Comparison of ENCODE assay signal across 8 cellular contexts in genomic region chr9:95511232-95511951, GRCh38. TPM values are rescaled to one million over a fixed set of nuclear protein-coding genes. Genes with fewer than 3 reads are reported as not detected.
DNase-seq lines count a peak whose midpoint lies in the region; ATAC-seq and TF ChIP-seq lines count a peak whose summit lies in the region.

No MANE protein-coding gene starts in this region.

- H3K4me3 ChIP-seq in GM12864 (ENCODE audit: low read depth, low read length) (peak overlapping the region; percentile 70), epithelial cell of esophagus (ENCODE audit: low read length) (peak overlapping the region; percentile 74), upper lobe of right lung (peak overlapping the region; percentile 89)

- CTCF ChIA-PET in activated CD8-positive, alpha-beta memory T cell treated with anti-CD3 and anti-CD28 coated beads, Interleukin-2, amount 10 ng/mL, durations not matched to agents 7 days and 5 days (lab: Charles Lee) = interaction anchor here (0.7 to 1.5 kb wide), 3 partner anchors 49 to 706 kb away, joined by 3 to 4 read pairs (median 3); no protein-coding TSS in a partner anchor

- H3K4me3 Mint-ChIP-seq in activated CD8-positive, alpha-beta memory T cell treated with anti-CD3 and anti-CD28 coated beads, Interleukin-2, amount 10 ng/mL, durations not matched to agents 7 days and 5 days = peak overlapping the region; percentile 79

- TF ChIP-seq CTCF in 22Rv1 (IDR thresholded peaks at IDR 0.05) (no peak), GM12864 (IDR thresholded peaks at IDR 0.05; ENCODE audit: low read depth, low read length, missing control alignments) (no peak), epithelial cell of esophagus (IDR thresholded peaks at IDR 0.05; ENCODE audit: insufficient read depth, low read depth, low read length, missing control alignments) (no peak), upper lobe of right lung (IDR thresholded peaks at IDR 0.05) (no peak)

- no peaks in the 10 kb centered on the region for H3K36me3 Mint-ChIP-seq in activated CD8-positive, alpha-beta memory T cell treated with anti-CD3 and anti-CD28 coated beads, Interleukin-2, amount 10 ng/mL, durations not matched to agents 7 days and 5 days

- H3K9me3 Mint-ChIP-seq in activated CD8-positive, alpha-beta memory T cell treated with anti-CD3 and anti-CD28 coated beads, Interleukin-2, amount 10 ng/mL, durations not matched to agents 7 days and 5 days (ENCODE audit: low read depth) = no peaks in the 10 kb centered on the region

- peak; percentile 3 for ATAC-seq in activated CD8-positive, alpha-beta memory T cell treated with anti-CD3 and anti-CD28 coated beads, Interleukin-2, amount 10 ng/mL, durations not matched to agents 7 days and 5 days
- peak; percentile 2 for ATAC-seq in upper lobe of right lung

- H3K27ac ChIP-seq in 22Rv1 (peak overlapping the region; percentile 97), upper lobe of right lung (peak overlapping the region; percentile 85)

- no peaks in the 10 kb centered on the region for H3K27me3 ChIP-seq in upper lobe of right lung

- H3K36me3 ChIP-seq in upper lobe of right lung = no peaks in the 10 kb centered on the region

- H3K4me1 Mint-ChIP-seq in activated CD8-positive, alpha-beta memory T cell treated with anti-CD3 and anti-CD28 coated beads, Interleukin-2, amount 10 ng/mL, durations not matched to agents 7 days and 5 days = peaks cover 28% of the 10 kb centered on the region

- peak overlapping the region; percentile 87 for H3K27ac Mint-ChIP-seq in activated CD8-positive, alpha-beta memory T cell treated with anti-CD3 and anti-CD28 coated beads, Interleukin-2, amount 10 ng/mL, durations not matched to agents 7 days and 5 days

- peaks cover 48% of the 10 kb centered on the region for H3K27me3 Mint-ChIP-seq in activated CD8-positive, alpha-beta memory T cell treated with anti-CD3 and anti-CD28 coated beads, Interleukin-2, amount 10 ng/mL, durations not matched to agents 7 days and 5 days

- H3K4me1 ChIP-seq in upper lobe of right lung = peaks cover 21% of the 10 kb centered on the region

- DNase-seq in GM12864 (ENCODE audit: low read depth) (no peak), NCI-H2196 treated with DMSO at 0.1 percent for 48 hours (lab: John Stamatoyannopoulos, UW; ENCODE audit: unreplicated experiment) (peak; percentile 52), epithelial cell of esophagus (ENCODE audit: low read depth) (peak; percentile 71), myocyte (ENCODE audit: low read depth) (peak; percentile 78), upper lobe of right lung (no peak)
- peak; percentile 76 for DNase-seq in activated CD8-positive, alpha-beta memory T cell treated with anti-CD3 and anti-CD28 coated beads, Interleukin-2, amount 10 ng/mL, durations not matched to agents 7 days and 5 days
- DNase-seq in activated CD4-positive, CD25-positive, alpha-beta regulatory T cell treated with anti-CD3 and anti-CD28 coated beads, Interleukin-2, amount 50 U/mL, for 72 hours = no peak

- intact Hi-C loops in upper lobe of right lung (cut with DNase I) = loop anchor here (10.0 kb wide), 1 partner anchor 213 kb away; no protein-coding TSS in a partner anchor

- H3K9me3 ChIP-seq in upper lobe of right lung = no peaks in the 10 kb centered on the region

RNA-seq across cellular contexts. Expression of gene PTCH1, which starts 5.4 kb away (rescaled TPM):
- total RNA-seq in activated CD8-positive, alpha-beta memory T cell treated with anti-CD3 and anti-CD28 coated beads, Interleukin-2, amount 10 ng/mL, durations not matched to agents 7 days and 5 days = 10 to 100 TPM; 15.2 to 17.4 TPM
- 1.7 and 3.9 TPM in 2 replicates for total RNA-seq in myocyte
- 1.8 TPM for polyA plus RNA-seq in myocyte (2012)
- total RNA-seq in upper lobe of right lung = 25.9 TPM

Comparison
In these comparisons a context has a peak if more than half of its experiments do, and no peak if none do; other contexts are left out.
1. DNase-seq: peak in NCI-H2196 treated with DMSO at 0.1 percent for 48 hours (single experiment), activated CD8-positive, alpha-beta memory T cell treated with anti-CD3 and anti-CD28 coated beads, Interleukin-2, amount 10 ng/mL, durations not matched to agents 7 days and 5 days (single experiment), epithelial cell of esophagus (single experiment) and myocyte (single experiment); none in GM12864 (single experiment), upper lobe of right lung (single experiment) and activated CD4-positive, CD25-positive, alpha-beta regulatory T cell treated with anti-CD3 and anti-CD28 coated beads, Interleukin-2, amount 50 U/mL, for 72 hours (single experiment).
2. Peak in every context shown above with its lines, with median percentiles within 50 percentile points of each other: H3K4me3 ChIP-seq.